In the genomic region with DNA sequence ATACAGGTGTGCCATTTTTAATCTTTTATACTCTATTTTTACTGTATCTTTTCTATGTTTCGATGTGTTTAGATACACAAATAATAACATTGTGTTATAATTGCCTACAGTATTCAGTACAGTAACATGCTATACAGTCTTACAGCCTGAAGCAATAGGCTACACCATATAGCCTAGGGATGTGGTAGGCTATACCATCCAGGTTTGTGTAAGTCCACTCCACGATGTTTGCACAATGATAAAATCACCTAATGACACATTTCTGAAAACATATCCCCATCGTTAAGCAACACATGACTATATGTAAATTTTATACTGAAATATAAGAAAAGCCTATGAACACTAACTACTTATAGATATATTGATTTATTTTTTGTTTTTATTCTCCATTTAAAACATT, we compare ENCODE assay signal across 13 cellular contexts. TPM values are rescaled to one million over a fixed set of nuclear protein-coding genes. Genes with fewer than 3 reads are reported as not detected.
"Had no signal": no experiment of that assay in that cellular context is flagged by ENCODE, and none has a peak within 500 bp of the region (broad histone marks: within the 10 kb centered on the region; RNA-seq: fewer than 3 reads in every experiment).

No MANE protein-coding gene starts in this region.

- FAIRE-seq: HepG2 had no signal

- ATAC-seq: HCT116, HepG2 had no signal

- H3K9me3 ChIP-seq: HAP-1 had no signal

- H3K4me3 ChIP-seq: GM23248, HAP-1 had no signal

- H2AFZ ChIP-seq: GM23248 had no signal

- DNase-seq: GM23248, GOT3, H7, HFFc6, KBM-7 had no signal

- H3K9ac ChIP-seq: GM23248, KMS-11 had no signal

- H3K4me2 ChIP-seq: KMS-11 had no signal

- H3K36me3 ChIP-seq: HAP-1 had no signal

- H3K27ac ChIP-seq: GM23248, HL-60, KMS-11 had no signal

RNA-seq across cellular contexts. Expression of a gene that starts 48.9 kb away (rescaled TPM):
- total RNA-seq: GM23248, H4, H7, HepG2, HFFc6, HT1080 had no signal
- polyA plus RNA-seq: GM23248, HepG2, IgD-negative memory B cell had no signal
